Comparison of ENCODE assay signal across 8 cellular contexts in genomic region chr12:44876554-44877275, GRCh38. TPM values are rescaled to one million over a fixed set of nuclear protein-coding genes. Genes with fewer than 3 reads are reported as not detected.
A peak's percentile ranks its signal among the peaks of the same experiment; 100 is the strongest.
DNase-seq lines count a peak whose midpoint lies in the region; ATAC-seq, FAIRE-seq and TF ChIP-seq lines count a peak whose summit lies in the region.

No MANE protein-coding gene starts in this region.

- no peak for FAIRE-seq in GM12878 (lab: Jason Lieb, UNC)

- no peaks in the 10 kb centered on the region for H4K20me1 ChIP-seq in SU-DHL-6 (ENCODE audit: low read depth, low read length)
- H4K20me1 ChIP-seq in GM12878 (ENCODE audit: control insufficient read depth, insufficient read depth): no peaks in the 10 kb centered on the region
- H4K20me1 ChIP-seq in smooth muscle cell (ENCODE audit: low read depth): no peaks in the 10 kb centered on the region

- H2AFZ ChIP-seq in SU-DHL-6 (ENCODE audit: low read depth, low read length, severe bottlenecking) (peak overlapping the region; percentile 98), GM12878 (ENCODE audit: control insufficient read depth, low read depth, low read length) (peak overlapping the region; percentile 64), smooth muscle cell (ENCODE audit: low read depth) (peak overlapping the region; percentile 69)

- intact Hi-C loops in GM12878 (cut with micrococcal nuclease; ENCODE audit: unreplicated experiment): no loop called here

- peaks cover 18% of the 10 kb centered on the region; the same call in 1 of the 2 replicates for H3K79me2 ChIP-seq in SU-DHL-6 (ENCODE audit: insufficient read depth, low read length)
- H3K79me2 ChIP-seq in GM12878 (ENCODE audit: control insufficient read depth, insufficient read depth, low read length): no peaks in the 10 kb centered on the region
- H3K79me2 ChIP-seq in smooth muscle cell (ENCODE audit: low read depth): no peaks in the 10 kb centered on the region

- ATAC-seq in HG03342 (IDR thresholded peaks at IDR 0.05; ENCODE audit: unreplicated experiment) (peak; percentile 47), GM12878 (peak; percentile 47)

- H3K9ac ChIP-seq in SU-DHL-6 (ENCODE audit: low read length) (peak overlapping the region; percentile 64), GM12878 (ENCODE audit: control insufficient read depth, insufficient read depth, low read length) (no peak overlapping the region), smooth muscle cell (ENCODE audit: low read depth) (no peak overlapping the region)

- H3K4me1 ChIP-seq in GM12878 (ENCODE audit: control insufficient read depth, insufficient read depth, low read length): peaks cover 3% of the 10 kb centered on the region; the same call in 1 of the 2 replicates
- H3K4me1 ChIP-seq in smooth muscle cell (ENCODE audit: low read depth): peaks cover 4% of the 10 kb centered on the region

- CTCF ChIA-PET in GM12878 (lab: Yijun Ruan, JAX): no interaction called here

- H3K9me3 ChIP-seq in SU-DHL-6 (ENCODE audit: insufficient read depth, low read length) (peaks cover 7% of the 10 kb centered on the region; the same call in 1 of the 2 replicates), GM12878 (replicated peaks; ENCODE audit: control insufficient read depth, insufficient read depth, low read length) (no peaks in the 10 kb centered on the region), iPS-18c (ENCODE audit: control insufficient read depth, insufficient read depth, low read length) (no peaks in the 10 kb centered on the region), smooth muscle cell (replicated peaks; ENCODE audit: low read depth) (peaks cover 3% of the 10 kb centered on the region)

- H3K9me2 ChIP-seq in SU-DHL-6 (replicated peaks; ENCODE audit: insufficient read depth, low read length): no peaks in the 10 kb centered on the region

- H3K4me2 ChIP-seq in SU-DHL-6 (ENCODE audit: low read depth, low read length, poor library complexity, severe bottlenecking) (peak overlapping the region; percentile 89), GM12878 (ENCODE audit: control insufficient read depth, insufficient read depth) (peak overlapping the region; percentile 81), smooth muscle cell (peak overlapping the region; percentile 97)

- RAD21 ChIA-PET in GM12878 (lab: Charles Lee; ENCODE audit: unreplicated experiment): no interaction called here

- SMC1A ChIA-PET in GM12878 (lab: Charles Lee; ENCODE audit: uncharacterized antibody, unreplicated experiment): interaction anchor here (1.0 to 2.0 kb wide), 2 partner anchors 64 to 66 kb away, joined by 3 to 6 read pairs; no protein-coding TSS in a partner anchor

- no peak for TF ChIP-seq EP300 in GM12878 (IDR thresholded peaks at IDR 0.05; ENCODE audit: borderline replicate concordance in 1 of 2, control insufficient read depth in 1 of 2, low read depth in 2 of 2, low read length in 2 of 2)

- DNase-seq in GM12878 (ENCODE audit: low read depth, low spot score) (no peak), smooth muscle cell (lab: John Stamatoyannopoulos, UW; ENCODE audit: unreplicated experiment) (peak; percentile 11), Kasumi-1 (lab: John Stamatoyannopoulos, UW) (no peak)
- no peak for DNase-seq in NK-92 treated with Interleukin-12 subunit alpha and Interleukin-12 subunit beta, amount 100 ng/mL, for 24 hours (lab: John Stamatoyannopoulos, UW)

- in situ Hi-C loops in GM12878 (cut with MboI): no loop called here

- H3K36me3 ChIP-seq in SU-DHL-6 (ENCODE audit: low read length) (peaks cover 9% of the 10 kb centered on the region; the same call in 1 of the 2 replicates), GM12878 (ENCODE audit: control insufficient read depth in 2 of 2, insufficient read depth in 2 of 2, low read length in 1 of 2) (no peaks in the 10 kb centered on the region), smooth muscle cell (ENCODE audit: low read depth) (no peaks in the 10 kb centered on the region)

- H3K27ac ChIP-seq in SU-DHL-6 (ENCODE audit: low read depth, low read length) (no peak overlapping the region), GM12878 (ENCODE audit: control insufficient read depth, insufficient read depth) (no peak overlapping the region), smooth muscle cell (ENCODE audit: low read depth) (no peak overlapping the region)

- no peak for TF ChIP-seq POLR2A in GM12878 (IDR thresholded peaks at IDR 0.05; ENCODE audit: low read depth, low read length)

- 0 out of 2 replicates have a peak overlapping the region, but pooled peaks have one; percentile 8 for H3K4me3 ChIP-seq in GM08714 (ENCODE audit: low read length)
- H3K4me3 ChIP-seq in SU-DHL-6 (ENCODE audit: insufficient read depth, low read length, poor library complexity, severe bottlenecking): peak overlapping the region; percentile 79
- peak overlapping the region; percentile 60; the same call in 1 of the 2 replicates for H3K4me3 ChIP-seq in GM12878
- H3K4me3 ChIP-seq in iPS-18c (ENCODE audit: insufficient read depth, low read depth, low read length): peak overlapping the region; percentile 82
- H3K4me3 ChIP-seq in smooth muscle cell: peak overlapping the region; percentile 58

- peaks cover 9% of the 10 kb centered on the region for H3F3A ChIP-seq in SU-DHL-6 (ENCODE audit: insufficient read depth)
- no peaks in the 10 kb centered on the region for H3F3A ChIP-seq in smooth muscle cell (ENCODE audit: low read depth)

- TF ChIP-seq CTCF in SU-DHL-6 (IDR thresholded peaks at IDR 0.05; ENCODE audit: insufficient read depth, low read length, poor library complexity, severe bottlenecking) (peak; percentile 24), GM12878 (IDR thresholded peaks at IDR 0.05 in 2 of 3, conservative IDR thresholded peaks at IDR 0.05 in 1 of 3; ENCODE audit: control insufficient read depth in 2 of 3, extremely low read depth in 1 of 3, insufficient read depth in 1 of 3, low read depth in 3 of 3, low read length in 3 of 3) (no peak), smooth muscle cell (IDR thresholded peaks at IDR 0.05; ENCODE audit: borderline replicate concordance, insufficient read depth, poor library complexity, severe bottlenecking) (no peak)

- POLR2A ChIA-PET in GM12878 (lab: Charles Lee): no interaction called here

- WGBS in GM12878 (ENCODE audit: insufficient coverage, insufficient replicate concordance, low lambda C conversion rate, missing lambda C conversion rate): 5% methylated on average over 40 of the region's 40 CpGs
- WGBS in smooth muscle cell (ENCODE audit: low lambda C conversion rate): 1% methylated on average over 40 of the region's 40 CpGs

- H3K27me3 ChIP-seq in SU-DHL-6 (ENCODE audit: low read length) (no peaks in the 10 kb centered on the region), GM12878 (replicated peaks in 1 of 2; ENCODE audit: control insufficient read depth in 2 of 2, insufficient read depth in 2 of 2, low read length in 1 of 2) (peaks cover 6 to 23% of the 10 kb centered on the region in 2 experiments), smooth muscle cell (ENCODE audit: low read depth) (peaks cover 66% of the 10 kb centered on the region)

- no TSS peak for BruUV-seq in GM12878 (replicated peaks; lab: Mats Ljungman, UMichigan)

- 0 out of 2 replicates have a peak, but pooled peaks have one; percentile 10 for TF ChIP-seq RAD21 in GM12878 (IDR thresholded peaks at IDR 0.05; ENCODE audit: insufficient read depth, low read depth, low read length)

TF ChIP-seq in GM12878, 131 proteins besides CTCF, POLR2A, EP300 and RAD21 (continues in another document):
- TF ChIP-seq ASH2L (IDR thresholded peaks at IDR 0.05; ENCODE audit: borderline replicate concordance, low read depth) (no peak), ZBTB11 (CRISPR knock-in tag; IDR thresholded peaks at IDR 0.05) (no peak), RFX5 (IDR thresholded peaks at IDR 0.05; ENCODE audit: low read depth, low read length) (no peak)

RNA-seq across cellular contexts. Expression of gene NELL2, which starts 0.6 kb away (rescaled TPM):
- 1.9 and 4.3 TPM in 2 replicates for total RNA-seq in GM12878 (2013; cell fraction: nucleolus; rRNA removed)
- 1.7 and 1.9 TPM in 2 replicates for total RNA-seq in GM12878 (2014; rRNA removed)
- total RNA-seq in GM12878 (2014; rRNA removed; fragmentation: Illumina TruSeq; extraction: Trizol): 0.58 and 0.88 TPM in 2 replicates
- 0.85 and 1.3 TPM in 2 replicates for total RNA-seq in GM12878 (2021)
- not detected for polyA plus RNA-seq in GM12878 (2011; ENCODE audit: low read depth)
- polyA plus RNA-seq in GM12878 (2011; rRNA removed): 0.67 and 0.94 TPM in 2 replicates
- polyA plus RNA-seq in GM12878 (2011; cell fraction: cytosol; rRNA removed): 0.36 and 0.50 TPM in 2 replicates
- 0.42 and 0.57 TPM in 2 replicates for polyA plus RNA-seq in GM12878 (2011; cell fraction: nucleus; rRNA removed)
- 0.17 TPM in 1 of 2 replicates, not detected in the other for polyA plus RNA-seq in GM12878 (2012)
- 0.87 and 1.4 TPM in 2 replicates for polyA plus RNA-seq in GM12878 (2014; fragmentation: Illumina TruSeq; extraction: Trizol)
- polyA plus RNA-seq in GM12878 (2014; fragmentation: Nextera tagmentation; extraction: Ambion mirVana): under 1 TPM; 0.27 to 0.56 TPM
- 0.85 and 2.3 TPM in 2 replicates for polyA plus RNA-seq in GM12878 (2014; rRNA removed)
- polyA plus RNA-seq in GM12878 (2016; fragmentation: Nextera tagmentation; extraction: Ambion mirVana): 1 to 10 TPM in 1 of 2 experiments, under 1 TPM in 1; 0.47 to 1.1 TPM
- 1.2 and 2.8 TPM in 2 replicates for polyA minus RNA-seq in GM12878 (2011; rRNA and poly(A)+ RNA removed)
- polyA minus RNA-seq in GM12878 (2011; cell fraction: cytosol; rRNA and poly(A)+ RNA removed): not detected in 2 replicates
- 1.1 and 1.5 TPM in 2 replicates for polyA minus RNA-seq in GM12878 (2011; cell fraction: nucleus; rRNA and poly(A)+ RNA removed)
- total RNA-seq in smooth muscle cell: 0.18 and 16.8 TPM in 2 replicates
- 0.17 TPM in 1 of 2 replicates, not detected in the other for polyA plus RNA-seq in smooth muscle cell

Comparison
In these comparisons a context has a peak if more than half of its experiments do, and no peak if none do; other contexts are left out.
1. H3K4me3 ChIP-seq: peak in every context shown above with its lines; median percentile 82 in iPS-18c; 79 in SU-DHL-6; 60 in GM12878; 58 in smooth muscle cell; 8 in GM08714.